ENCODE assay signal across 28 cellular contexts in genomic region chr2:239890347-239890746, GRCh38.
DNase-seq lines count a peak whose midpoint lies in the region; ATAC-seq and TF ChIP-seq lines count a peak whose summit lies in the region.
"Had no signal": no experiment of that assay in that cellular context is flagged by ENCODE, and none has a peak within 500 bp of the region (broad histone marks: within the 10 kb centered on the region; RNA-seq: fewer than 3 reads in every experiment).

No MANE protein-coding gene starts in this region.

- peaks cover 15% of the 10 kb centered on the region for H3K27me3 Mint-ChIP-seq in glutamatergic neuron (ENCODE audit: unreplicated experiment)

- intact Hi-C loops in posterior vena cava (cut with DNase I): no loop called here
- intact Hi-C loops in esophagus muscularis mucosa (cut with DNase I): no loop called here

- WGBS in esophagus muscularis mucosa: 93% methylated on average over 8 of the region's 8 CpGs

- H3K27ac Mint-ChIP-seq in glutamatergic neuron (ENCODE audit: unreplicated experiment): peak overlapping the region; percentile 77
- H3K27ac Mint-ChIP-seq: CD14-positive monocyte, HFFc6 had no signal

- peak; percentile 7 for DNase-seq in activated CD8-positive, alpha-beta memory T cell treated with anti-CD3 and anti-CD28 coated beads, Interleukin-2, amount 50 U/mL, for 48 hours
- no peak for DNase-seq in activated CD8-positive, alpha-beta memory T cell treated with anti-CD3 and anti-CD28 coated beads for 24 hours
- DNase-seq in NCI-H69 (lab: John Stamatoyannopoulos, UW) (peak; percentile 0), glutamatergic neuron (no peak), posterior vena cava (ENCODE audit: low spot score) (peak; percentile 22), esophagus muscularis mucosa (ENCODE audit: extremely low spot score) (no peak)
- DNase-seq: 8988T; ACHN; BE2C; Calu3; DND-41; GM23248; HFFc6; IMR-90; KG1; NCI-H1092; NCI-H1417 treated with DMSO at 0.1 percent for 48 hours; NCI-H1930; NCI-H2107; NCI-H524; NCI-H82; NK-92 treated with Interleukin-12 subunit alpha and Interleukin-12 subunit beta, amount 100 ng/mL, for 24 hours; PC-9 had no signal

- TF ChIP-seq EP300 in esophagus muscularis mucosa (IDR thresholded peaks at IDR 0.05): no peak

- no peaks in the 10 kb centered on the region for H3K36me3 ChIP-seq in esophagus muscularis mucosa
- H3K36me3 ChIP-seq: BE2C, HAP-1, SJSA1 had no signal

- no peaks in the 10 kb centered on the region for H3K4me1 ChIP-seq in esophagus muscularis mucosa
- H3K4me1 ChIP-seq: BE2C, HAP-1, SJSA1 had no signal

- H3K27ac ChIP-seq in esophagus muscularis mucosa (replicated peaks in 1 of 4): no peak overlapping the region
- H3K27ac ChIP-seq: GM23248, PC-9, SJSA1 had no signal

- H3K9me3 ChIP-seq in esophagus muscularis mucosa: peaks cover 3 to 13% (median 5%) of the 10 kb centered on the region in 4 donors
- H3K9me3 ChIP-seq: BE2C, SJSA1 had no signal

- H3K4me1 Mint-ChIP-seq in glutamatergic neuron (ENCODE audit: low read depth, unreplicated experiment): peaks cover 18% of the 10 kb centered on the region

- no peak overlapping the region for H3K4me3 Mint-ChIP-seq in glutamatergic neuron (ENCODE audit: unreplicated experiment)
- H3K4me3 Mint-ChIP-seq: HFFc6 had no signal

- ATAC-seq in GM21723 (IDR thresholded peaks at IDR 0.05; ENCODE audit: unreplicated experiment) (no peak), GM21390 (IDR thresholded peaks at IDR 0.05; ENCODE audit: unreplicated experiment) (no peak)

- peaks cover 10% of the 10 kb centered on the region for H3K9me3 Mint-ChIP-seq in glutamatergic neuron (ENCODE audit: unreplicated experiment)

- no peak overlapping the region for H3K4me3 ChIP-seq in esophagus muscularis mucosa
- H3K4me3 ChIP-seq: GM23248, HAP-1, PC-9, SJSA1 had no signal

- H3K27me3 ChIP-seq in esophagus muscularis mucosa: no peaks in the 10 kb centered on the region
- H3K27me3 ChIP-seq: BE2C, SJSA1 had no signal

- H3K36me3 Mint-ChIP-seq in glutamatergic neuron (ENCODE audit: unreplicated experiment): peaks cover 7% of the 10 kb centered on the region

- TF ChIP-seq CTCF in glutamatergic neuron (IDR thresholded peaks at IDR 0.05; ENCODE audit: partially characterized antibody, unreplicated experiment) (no peak), esophagus muscularis mucosa (IDR thresholded peaks at IDR 0.05) (no peak)

- TF ChIP-seq POLR2A in esophagus muscularis mucosa (IDR thresholded peaks at IDR 0.05; ENCODE audit: low read depth): no peak

Comparison
In these comparisons a context has a peak if more than half of its experiments do, and no peak if none do; other contexts are left out.
1. DNase-seq: peak in activated CD8-positive, alpha-beta memory T cell treated with anti-CD3 and anti-CD28 coated beads, Interleukin-2, amount 50 U/mL, for 48 hours (single experiment), NCI-H69 (single experiment) and posterior vena cava (single experiment); none in activated CD8-positive, alpha-beta memory T cell treated with anti-CD3 and anti-CD28 coated beads for 24 hours (single experiment), glutamatergic neuron (single experiment) and esophagus muscularis mucosa (single experiment).